15 cellular contexts compared by ENCODE assay signal in the genomic region with DNA sequence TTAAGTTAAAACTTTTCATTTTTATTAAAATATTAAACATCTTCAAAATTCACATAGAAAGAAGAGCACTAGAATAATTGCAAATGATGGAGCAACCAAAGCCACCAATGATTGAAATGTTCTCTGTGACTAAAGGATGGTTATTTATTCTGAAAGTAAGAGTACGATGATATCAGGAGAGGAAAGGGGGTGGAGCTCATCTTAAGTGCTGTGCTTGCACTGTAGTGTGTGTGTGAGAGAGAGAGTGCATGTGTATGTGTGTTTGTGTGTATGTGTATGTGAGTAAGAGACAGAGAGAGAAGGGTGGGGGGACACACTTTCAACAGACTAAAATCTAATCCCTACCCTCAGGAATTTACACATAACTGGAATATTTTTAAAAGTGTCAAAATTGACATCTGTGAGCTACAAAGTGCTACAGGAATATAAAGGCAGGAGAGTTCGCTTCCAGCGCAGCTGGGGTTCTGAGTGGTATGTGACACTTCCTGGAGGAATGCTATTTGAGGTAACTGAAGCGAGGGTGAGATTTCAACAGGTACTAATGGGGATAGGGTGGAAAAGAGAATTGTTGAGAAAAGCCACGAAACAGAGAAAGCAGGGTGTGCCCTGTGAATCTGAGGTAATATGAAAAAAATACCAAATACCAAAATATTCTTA. TPM values are rescaled to one million over a fixed set of nuclear protein-coding genes. Genes with fewer than 3 reads are reported as not detected.
A peak's percentile ranks its signal among the peaks of the same experiment; 100 is the strongest.
DNase-seq lines count a peak whose midpoint lies in the region; ATAC-seq, FAIRE-seq and TF ChIP-seq lines count a peak whose summit lies in the region.
"Had no signal": no experiment of that assay in that cellular context is flagged by ENCODE, and none has a peak within 500 bp of the region (broad histone marks: within the 10 kb centered on the region; RNA-seq: fewer than 3 reads in every experiment).

No MANE protein-coding gene starts in this region.

- H4K20me1 ChIP-seq in KMS-11 (ENCODE audit: insufficient read depth) (no peaks in the 10 kb centered on the region), astrocyte (ENCODE audit: insufficient read depth, low read length) (no peaks in the 10 kb centered on the region)

- ATAC-seq in GM19467 (IDR thresholded peaks at IDR 0.05; ENCODE audit: unreplicated experiment), result no peak
- no peak for ATAC-seq in GM21619 (IDR thresholded peaks at IDR 0.05; ENCODE audit: unreplicated experiment)
- ATAC-seq: gastrocnemius medialis, Panc1 had no signal

- H3K4me2 ChIP-seq in KMS-11 (peak overlapping the region; percentile 0; the same call in 1 of the 2 replicates), astrocyte (ENCODE audit: low read length) (no peak overlapping the region)

- DNase-seq in stimulated activated CD4-positive, alpha-beta T cell treated with anti-CD3 and anti-CD28 coated beads, Interleukin-4, amount 100 ng/mL, for 24 hours, result peak; percentile 46
- DNase-seq in stimulated activated CD4-positive, alpha-beta T cell treated with anti-CD3 and anti-CD28 coated beads, Interleukin-4, amount 100 ng/mL, for 1 hour, result no peak
- DNase-seq in astrocyte (ENCODE audit: low read depth), result no peak
- no peak for DNase-seq in erythroblast (lab: John Stamatoyannopoulos, UW)
- DNase-seq: BE2C, DMS 273 treated with DMSO at 0.1 percent for 48 hours, gastrocnemius medialis had no signal

- H3K79me2 ChIP-seq in KMS-11 (ENCODE audit: insufficient read depth, low read depth) (no peaks in the 10 kb centered on the region), astrocyte (ENCODE audit: insufficient read depth, low read length) (no peaks in the 10 kb centered on the region)

- FAIRE-seq in astrocyte (lab: Jason Lieb, UNC), result no peak

- H2AFZ ChIP-seq in KMS-11 (ENCODE audit: low read depth), result no peak overlapping the region
- H2AFZ ChIP-seq in astrocyte (ENCODE audit: low read depth, low read length), result no peak overlapping the region

- H3K9me3 ChIP-seq in astrocyte (ENCODE audit: insufficient read depth, low read depth, low read length), result no peaks in the 10 kb centered on the region
- H3K9me3 ChIP-seq: ascending aorta, BE2C, gastrocnemius medialis, thoracic aorta had no signal

- no peak for TF ChIP-seq CTCF in KMS-11 (conservative IDR thresholded peaks at IDR 0.05; ENCODE audit: low read depth, low read length)
- TF ChIP-seq CTCF in astrocyte (IDR thresholded peaks at IDR 0.05; ENCODE audit: insufficient read depth, low read depth, low read length), result no peak

- H3K4me3 Mint-ChIP-seq in astrocyte (ENCODE audit: unreplicated experiment), result peak overlapping the region; percentile 27
- H3K4me3 Mint-ChIP-seq: nephron had no signal

- H3K27ac ChIP-seq in KMS-11, result no peak overlapping the region
- H3K27ac ChIP-seq in astrocyte (ENCODE audit: low read depth, low read length), result no peak overlapping the region
- H3K27ac ChIP-seq: ascending aorta, coronary artery, gastrocnemius medialis, thoracic aorta had no signal

- H3K27me3 ChIP-seq in KMS-11 (ENCODE audit: insufficient read depth, low read depth) (no peaks in the 10 kb centered on the region), astrocyte (ENCODE audit: insufficient read depth, low read length) (no peaks in the 10 kb centered on the region)
- H3K27me3 ChIP-seq: ascending aorta, BE2C had no signal

- no peak overlapping the region for H3K27ac Mint-ChIP-seq in astrocyte (ENCODE audit: unreplicated experiment)
- H3K27ac Mint-ChIP-seq: nephron had no signal

- peaks cover 54% of the 10 kb centered on the region for H3K4me1 ChIP-seq in KMS-11 (ENCODE audit: low read depth, poor library complexity, severe bottlenecking)
- peaks cover 36% of the 10 kb centered on the region for H3K4me1 ChIP-seq in astrocyte (ENCODE audit: insufficient read depth, low read length)
- H3K4me1 ChIP-seq: ascending aorta, BE2C, gastrocnemius medialis had no signal

- H3K9ac ChIP-seq in KMS-11, result no peak overlapping the region
- no peak overlapping the region for H3K9ac ChIP-seq in astrocyte (ENCODE audit: low read length)

- H3K4me3 ChIP-seq in KMS-11 (IDR thresholded peaks at IDR 0.05; ENCODE audit: insufficient read depth, low read depth, low read length), result no peak overlapping the region
- H3K4me3 ChIP-seq in astrocyte (ENCODE audit: insufficient read depth, low read depth, low read length), result no peak overlapping the region
- H3K4me3 ChIP-seq: ascending aorta, coronary artery, gastrocnemius medialis, thoracic aorta had no signal

- H3K27me3 Mint-ChIP-seq in astrocyte (ENCODE audit: low read depth, unreplicated experiment), result no peaks in the 10 kb centered on the region

- peaks cover 52% of the 10 kb centered on the region for H3K4me1 Mint-ChIP-seq in astrocyte (ENCODE audit: low read depth, unreplicated experiment)

- no peaks in the 10 kb centered on the region for H3K9me3 Mint-ChIP-seq in astrocyte (ENCODE audit: unreplicated experiment)
- H3K9me3 Mint-ChIP-seq: nephron had no signal

- no peaks in the 10 kb centered on the region for H3K36me3 ChIP-seq in KMS-11 (ENCODE audit: insufficient read depth)
- no peaks in the 10 kb centered on the region for H3K36me3 ChIP-seq in astrocyte (ENCODE audit: insufficient read depth, low read length)
- H3K36me3 ChIP-seq: ascending aorta, BE2C, gastrocnemius medialis, thoracic aorta had no signal

- H3K36me3 Mint-ChIP-seq in astrocyte (ENCODE audit: low read depth, unreplicated experiment), result no peaks in the 10 kb centered on the region

- TF ChIP-seq POLR2A in erythroblast (IDR thresholded peaks at IDR 0.05; ENCODE audit: low read length), result no peak

RNA-seq across cellular contexts. Expression of gene SMNDC1, which starts 57.2 kb away (rescaled TPM):
- 40.8 and 46.7 TPM in 2 replicates for total RNA-seq in astrocyte
